ENCODE assay signal across 16 cellular contexts in genomic region chr4:185956546-185956945, GRCh38.
"Had no signal": no experiment of that assay in that cellular context is flagged by ENCODE, and none has a peak within 500 bp of the region (broad histone marks: within the 10 kb centered on the region; RNA-seq: fewer than 3 reads in every experiment).

No MANE protein-coding gene starts in this region.

- H3K36me3 Mint-ChIP-seq: activated naive CD8-positive, alpha-beta T cell treated with anti-CD3 and anti-CD28 coated beads, Interleukin-2, amount 10 ng/mL, durations not matched to agents 7 days and 5 days; stimulated activated memory B cell treated with anti-CD40 and anti-IgM and Interleukin-4, amounts not matched to agents 10 μg/mL and 1 μg/mL and 100 μg/mL, for 72 hours had no signal

- ATAC-seq: effector memory CD8-positive, alpha-beta T cell; heart left ventricle; left cardiac atrium; stimulated activated memory B cell treated with anti-CD40 and anti-IgM and Interleukin-4, amounts not matched to agents 10 μg/mL and 1 μg/mL and 100 μg/mL, for 72 hours had no signal

- H3K27me3 ChIP-seq: heart left ventricle, thyroid gland had no signal

- FAIRE-seq: frontal cortex, urothelium cell line had no signal

- H3K79me2 ChIP-seq: parathyroid adenoma had no signal

- H2AFZ ChIP-seq: parathyroid adenoma had no signal

- H3K4me1 ChIP-seq: parathyroid adenoma, thyroid gland had no signal

- H3K4me3 Mint-ChIP-seq: activated CD4-positive, alpha-beta T cell treated with anti-CD3 and anti-CD28 coated beads, Interleukin-2, amount 10 ng/mL, durations not matched to agents 7 days and 5 days; activated naive CD8-positive, alpha-beta T cell treated with anti-CD3 and anti-CD28 coated beads, Interleukin-2, amount 10 ng/mL, durations not matched to agents 7 days and 5 days; effector memory CD8-positive, alpha-beta T cell; stimulated activated memory B cell treated with anti-CD40 and anti-IgM and Interleukin-4, amounts not matched to agents 10 μg/mL and 1 μg/mL and 100 μg/mL, for 72 hours had no signal

- H3K9me3 Mint-ChIP-seq: activated CD4-positive, alpha-beta T cell treated with anti-CD3 and anti-CD28 coated beads, Interleukin-2, amount 10 ng/mL, durations not matched to agents 7 days and 5 days; activated naive CD8-positive, alpha-beta T cell treated with anti-CD3 and anti-CD28 coated beads, Interleukin-2, amount 10 ng/mL, durations not matched to agents 7 days and 5 days; effector memory CD8-positive, alpha-beta T cell had no signal

- H3K27me3 Mint-ChIP-seq: activated CD4-positive, alpha-beta T cell treated with anti-CD3 and anti-CD28 coated beads, Interleukin-2, amount 10 ng/mL, durations not matched to agents 7 days and 5 days had no signal

- H3K27ac ChIP-seq: epithelial cell of prostate, heart left ventricle, parathyroid adenoma, thyroid gland had no signal

- DNase-seq: activated CD4-positive, alpha-beta T cell treated with anti-CD3 and anti-CD28 coated beads, Interleukin-2, amount 10 ng/mL, durations not matched to agents 7 days and 5 days; activated CD8-positive, alpha-beta memory T cell treated with anti-CD3 and anti-CD28 coated beads, Interleukin-2, amount 50 U/mL, for 48 hours; activated gamma-delta T cell treated with Interleukin-2 at 50 U/mL for 16 hours; activated naive CD8-positive, alpha-beta T cell treated with anti-CD3 and anti-CD28 coated beads, Interleukin-2, amount 10 ng/mL, durations not matched to agents 7 days and 5 days; cerebellar nuclear complex; effector memory CD8-positive, alpha-beta T cell; heart left ventricle; left cardiac atrium; stimulated activated CD4-positive, alpha-beta T cell treated with anti-CD3 and anti-CD28 coated beads, Interleukin-2, amount 100 ng/mL, for 48 hours; thyroid gland had no signal

- H3K9me3 ChIP-seq: thyroid gland had no signal

- H3K4me3 ChIP-seq: heart left ventricle, lung, thyroid gland had no signal

- H3K4me1 Mint-ChIP-seq: activated CD4-positive, alpha-beta T cell treated with anti-CD3 and anti-CD28 coated beads, Interleukin-2, amount 10 ng/mL, durations not matched to agents 7 days and 5 days; activated naive CD8-positive, alpha-beta T cell treated with anti-CD3 and anti-CD28 coated beads, Interleukin-2, amount 10 ng/mL, durations not matched to agents 7 days and 5 days; stimulated activated memory B cell treated with anti-CD40 and anti-IgM and Interleukin-4, amounts not matched to agents 10 μg/mL and 1 μg/mL and 100 μg/mL, for 72 hours had no signal

- H3K27ac Mint-ChIP-seq: activated CD4-positive, alpha-beta T cell treated with anti-CD3 and anti-CD28 coated beads, Interleukin-2, amount 10 ng/mL, durations not matched to agents 7 days and 5 days; activated naive CD8-positive, alpha-beta T cell treated with anti-CD3 and anti-CD28 coated beads, Interleukin-2, amount 10 ng/mL, durations not matched to agents 7 days and 5 days; effector memory CD8-positive, alpha-beta T cell; stimulated activated memory B cell treated with anti-CD40 and anti-IgM and Interleukin-4, amounts not matched to agents 10 μg/mL and 1 μg/mL and 100 μg/mL, for 72 hours had no signal

- H3K36me3 ChIP-seq: heart left ventricle, thyroid gland had no signal

- H3K9ac ChIP-seq: parathyroid adenoma had no signal
